In genomic region chr4:67727124-67727850, GRCh38 we compare ENCODE assay signal across 14 cellular contexts.
A peak's percentile ranks its signal among the peaks of the same experiment; 100 is the strongest.
DNase-seq lines count a peak whose midpoint lies in the region; ATAC-seq, FAIRE-seq and TF ChIP-seq lines count a peak whose summit lies in the region.
"Had no signal": no experiment of that assay in that cellular context is flagged by ENCODE, and none has a peak within 500 bp of the region (broad histone marks: within the 10 kb centered on the region; RNA-seq: fewer than 3 reads in every experiment).

No MANE protein-coding gene starts in this region.

- DNase-seq in activated CD4-positive, CD25-positive, alpha-beta regulatory T cell treated with anti-CD3 and anti-CD28 coated beads, Interleukin-2, amount 50 U/mL, for 72 hours = no peak
- DNase-seq in RCC 7860 (ENCODE audit: low spot score) = peak; percentile 99
- peak; percentile 66 for DNase-seq in epithelial cell of esophagus (ENCODE audit: low read depth)
- peak; percentile 26 for DNase-seq in retinal pigment epithelial cell (ENCODE audit: low read depth)
- DNase-seq in germinal center (ENCODE audit: low spot score) = no peak
- no peak for DNase-seq in NCI-H2227 treated with DMSO at 0.1 percent for 48 hours (lab: John Stamatoyannopoulos, UW)
- no peak for DNase-seq in LoVo (ENCODE audit: low spot score)
- DNase-seq: activated CD4-positive, alpha-beta T cell treated with anti-CD3 and anti-CD28 coated beads for 48 hours; effector CD4-positive, alpha-beta T cell; hypothalamus; Kasumi-1; NCI-H446; stimulated activated CD4-positive, alpha-beta T cell treated with anti-CD3 and anti-CD28 coated beads, Interleukin-4, amount 100 ng/mL, for 4 hours had no signal

- TF ChIP-seq CTCF in epithelial cell of esophagus (IDR thresholded peaks at IDR 0.05; ENCODE audit: insufficient read depth, low read depth, low read length, missing control alignments) (no peak), retinal pigment epithelial cell (conservative IDR thresholded peaks at IDR 0.05; ENCODE audit: low read depth, low read length) (no peak)

- H3K4me3 ChIP-seq in epithelial cell of esophagus (ENCODE audit: low read length) = no peak overlapping the region
- H3K4me3 ChIP-seq in retinal pigment epithelial cell (ENCODE audit: low read length) = no peak overlapping the region

- ATAC-seq in activated CD4-positive, CD25-positive, alpha-beta regulatory T cell treated with anti-CD3 and anti-CD28 coated beads, Interleukin-2, amount 50 U/mL, for 24 hours = peak; percentile 87 to 91

- FAIRE-seq in RCC 7860 (lab: Jason Lieb, UNC) = peak; percentile 94

Comparison
In these comparisons a context has a peak if more than half of its experiments do, and no peak if none do; other contexts are left out.
1. DNase-seq: peak in RCC 7860 (single experiment), epithelial cell of esophagus (single experiment) and retinal pigment epithelial cell (single experiment); none in activated CD4-positive, CD25-positive, alpha-beta regulatory T cell treated with anti-CD3 and anti-CD28 coated beads, Interleukin-2, amount 50 U/mL, for 72 hours (single experiment), germinal center (single experiment), NCI-H2227 treated with DMSO at 0.1 percent for 48 hours (single experiment) and LoVo (single experiment).